In genomic region chr1:174543421-174543820, GRCh38 we compare ENCODE assay signal across 1 cellular context.
DNase-seq lines count a peak whose midpoint lies in the region; ATAC-seq, FAIRE-seq and TF ChIP-seq lines count a peak whose summit lies in the region.
"Not testable (repeated sequence)": the region's sequence is repeated elsewhere in the genome, so short reads cannot be mapped to it uniquely, and the experiment has no call there.

No MANE protein-coding gene starts in this region.

- intact Hi-C loops in K562 (cut with micrococcal nuclease) = not testable (repeated sequence)

- H3K27ac ChIP-seq in K562 (ENCODE audit: extremely low read depth, low read depth, low read length) = not testable (repeated sequence)

- not testable (repeated sequence) for TF ChIP-seq EP300 in K562 (IDR thresholded peaks at IDR 0.05; ENCODE audit: low read length)

- not testable (repeated sequence) for DNase-seq in K562 (ENCODE audit: extremely low read depth in 1 of 4, low spot score in 3 of 4)

- not testable (repeated sequence) for H3K9me1 ChIP-seq in K562 (ENCODE audit: control insufficient read depth, insufficient read depth, low read length)

- not testable (repeated sequence) for FAIRE-seq in K562 (lab: Jason Lieb, UNC)

- H3K4me2 ChIP-seq in K562 (ENCODE audit: insufficient read depth, low read length) = not testable (repeated sequence)

- in situ Hi-C loops in K562 (cut with MboI) = not testable (repeated sequence)

- H2AFZ ChIP-seq in K562 (ENCODE audit: low read depth, low read length) = not testable (repeated sequence)

- not testable (repeated sequence) for BruUV-seq in K562 (replicated peaks; lab: Mats Ljungman, UMichigan)

- TF ChIP-seq CTCF in K562 (IDR thresholded peaks at IDR 0.05 in 2 of 3, conservative IDR thresholded peaks at IDR 0.05 in 1 of 3; ENCODE audit: insufficient read depth in 2 of 3, low read depth in 1 of 3, low read length in 3 of 3) = not testable (repeated sequence)

- not testable (repeated sequence) for ATAC-seq in K562

- H3K9ac ChIP-seq in K562 (ENCODE audit: insufficient read depth in 1 of 2, low read depth in 2 of 2, low read length in 2 of 2) = not testable (repeated sequence)

- not testable (repeated sequence) for TF ChIP-seq RAD21 in K562 (CRISPR knock-in tag; conservative IDR thresholded peaks at IDR 0.05 in 1 of 2, IDR thresholded peaks at IDR 0.05 in 1 of 2)

- not testable (repeated sequence) for H3K36me3 ChIP-seq in K562 (ENCODE audit: control insufficient read depth, insufficient read depth, low read length)

- not testable (repeated sequence) for H4K20me1 ChIP-seq in K562 (replicated peaks; ENCODE audit: control insufficient read depth, insufficient read depth, low read length)

- 4% methylated on average over 2 of the region's 2 CpGs for WGBS in K562 (ENCODE audit: insufficient coverage, low coverage, missing lambda C conversion rate)

- H3K27me3 ChIP-seq in K562 (ENCODE audit: control insufficient read depth in 2 of 2, insufficient read depth in 2 of 2, low read length in 2 of 2) = not testable (repeated sequence)

- POLR2A ChIA-PET in K562 (lab: Yijun Ruan, JAX) = not testable (repeated sequence)

- not testable (repeated sequence) for H3K79me2 ChIP-seq in K562 (ENCODE audit: control insufficient read depth, insufficient read depth, low read length)

- H3K9me3 ChIP-seq in K562 (replicated peaks; ENCODE audit: control insufficient read depth, insufficient read depth, low read depth, low read length) = not testable (repeated sequence)

- CTCF ChIA-PET in K562 (lab: Yijun Ruan, JAX; ENCODE audit: low intra/inter-chr PET ratio) = not testable (repeated sequence)

- not testable (repeated sequence) for H3K4me3 ChIP-seq in K562

- not testable (repeated sequence) for TF ChIP-seq POLR2A in K562 (conservative IDR thresholded peaks at IDR 0.05)

- H3K4me1 ChIP-seq in K562 (replicated peaks in 1 of 2; ENCODE audit: control insufficient read depth in 2 of 2, insufficient read depth in 2 of 2, low read length in 2 of 2) = not testable (repeated sequence)

TF ChIP-seq in K562, 482 proteins besides CTCF, POLR2A, EP300 and RAD21:
- TF ChIP-seq ZNF507 (tag; conservative IDR thresholded peaks at IDR 0.05) = peak; percentile 94
- TF ChIP-seq ZNF354B (CRISPR knock-in tag; IDR thresholded peaks at IDR 0.05) = peak; percentile 81
